1 cellular context compared by ENCODE assay signal in the genomic region with DNA sequence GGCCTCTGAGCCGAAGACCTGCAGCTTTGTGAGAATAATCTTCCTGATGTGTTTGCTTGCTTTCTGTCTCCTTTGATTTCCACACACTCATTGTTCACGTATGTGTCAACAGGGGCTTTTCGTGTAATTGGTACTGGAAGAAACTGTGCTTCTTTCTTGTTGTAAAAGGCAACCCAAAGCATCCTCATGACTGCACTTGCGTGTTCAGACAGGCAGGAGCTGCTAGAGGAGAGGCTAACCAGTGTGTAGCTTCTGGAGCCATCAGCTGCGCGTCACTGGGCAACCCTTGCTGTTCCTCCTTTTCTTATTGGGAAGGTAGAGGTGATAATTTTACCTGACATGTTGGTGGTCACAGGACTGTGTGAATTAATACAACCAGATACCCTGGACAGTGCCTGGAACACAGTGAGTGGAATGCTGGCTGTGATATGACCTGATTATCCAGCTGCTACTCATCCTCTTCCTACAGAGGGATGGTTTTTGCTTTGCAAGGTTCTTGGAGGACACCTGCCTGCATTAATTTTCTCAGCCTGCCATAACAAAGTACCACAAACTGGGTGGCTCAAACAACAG.
TF ChIP-seq lines count a peak whose summit lies in the region.

No MANE protein-coding gene starts in this region.

TF ChIP-seq in H1, 55 proteins besides CTCF, POLR2A, EP300 and RAD21:
- no peak for TF ChIP-seq GTF2F1 (IDR thresholded peaks at IDR 0.05; ENCODE audit: borderline replicate concordance, low read depth, low read length)
